In genomic region chr18:11310476-11311086, GRCh38 we compare ENCODE assay signal across 7 cellular contexts.
DNase-seq lines count a peak whose midpoint lies in the region; ATAC-seq, FAIRE-seq and TF ChIP-seq lines count a peak whose summit lies in the region.

No MANE protein-coding gene starts in this region.

- H3K79me2 ChIP-seq in astrocyte (ENCODE audit: insufficient read depth, low read length), result no peaks in the 10 kb centered on the region

- H3K27ac Mint-ChIP-seq in astrocyte (ENCODE audit: unreplicated experiment), result no peak overlapping the region
- H3K27ac Mint-ChIP-seq in naive thymus-derived CD4-positive, alpha-beta T cell, result no peak overlapping the region

- no peaks in the 10 kb centered on the region for H3K27me3 ChIP-seq in H7 (ENCODE audit: control insufficient read depth, insufficient read depth, low read length)
- H3K27me3 ChIP-seq in astrocyte (ENCODE audit: insufficient read depth, low read length), result no peaks in the 10 kb centered on the region
- H3K27me3 ChIP-seq in naive thymus-derived CD4-positive, alpha-beta T cell (ENCODE audit: control insufficient read depth in 2 of 2, insufficient read depth in 2 of 2, low read length in 2 of 2), result no peaks in the 10 kb centered on the region

- no peak for FAIRE-seq in astrocyte (lab: Jason Lieb, UNC)

- no peak overlapping the region for H3K9ac ChIP-seq in astrocyte (ENCODE audit: low read length)

- peaks cover 6% of the 10 kb centered on the region for H3K4me1 Mint-ChIP-seq in astrocyte (ENCODE audit: low read depth, unreplicated experiment)
- H3K4me1 Mint-ChIP-seq in naive thymus-derived CD4-positive, alpha-beta T cell, result peaks cover 0 to 6% (median 0%) of the 10 kb centered on the region in 7 donors

- no peaks in the 10 kb centered on the region for H3K9me3 Mint-ChIP-seq in astrocyte (ENCODE audit: unreplicated experiment)
- peaks cover 0 to 5% (median 0%) of the 10 kb centered on the region in 11 donors for H3K9me3 Mint-ChIP-seq in naive thymus-derived CD4-positive, alpha-beta T cell

- CTCF ChIA-PET in naive thymus-derived CD4-positive, alpha-beta T cell (lab: Charles Lee), result no interaction called here

- intact Hi-C loops in naive thymus-derived CD4-positive, alpha-beta T cell (cut with micrococcal nuclease), result loop anchor here in 1 of 2 donors (1.0 kb wide), 1 partner anchor 243 kb away; no protein-coding TSS in a partner anchor

- H3K4me3 ChIP-seq in H7 (ENCODE audit: insufficient read depth, low read depth, low read length) (no peak overlapping the region), astrocyte (ENCODE audit: insufficient read depth, low read depth, low read length) (no peak overlapping the region)
- no peak overlapping the region for H3K4me3 ChIP-seq in naive thymus-derived CD4-positive, alpha-beta T cell (ENCODE audit: low read length)

- H3K36me3 ChIP-seq in H7 (replicated peaks; ENCODE audit: control insufficient read depth, insufficient read depth, low read length) (no peaks in the 10 kb centered on the region), astrocyte (ENCODE audit: insufficient read depth, low read length) (no peaks in the 10 kb centered on the region)
- H3K36me3 ChIP-seq in naive thymus-derived CD4-positive, alpha-beta T cell (ENCODE audit: control insufficient read depth in 2 of 3, insufficient read depth in 3 of 3, low read length in 3 of 3), result no peaks in the 10 kb centered on the region

- H3K27me3 Mint-ChIP-seq in astrocyte (ENCODE audit: low read depth, unreplicated experiment), result no peaks in the 10 kb centered on the region
- H3K27me3 Mint-ChIP-seq in naive thymus-derived CD4-positive, alpha-beta T cell, result peaks cover 0 to 12% (median 0%) of the 10 kb centered on the region in 5 donors

- DNase-seq in ELR (ENCODE audit: low read depth), result peak; percentile 76
- peak; percentile 50 for DNase-seq in H7
- DNase-seq in NCI-H345 (lab: John Stamatoyannopoulos, UW), result peak; percentile 5
- DNase-seq in astrocyte (ENCODE audit: low read depth), result no peak
- DNase-seq in left kidney (ENCODE audit: low read depth, low spot score), result peak; percentile 62
- DNase-seq in naive thymus-derived CD4-positive, alpha-beta T cell, result no peak

- H2AFZ ChIP-seq in astrocyte (ENCODE audit: low read depth, low read length), result no peak overlapping the region

- H3K4me2 ChIP-seq in astrocyte (ENCODE audit: low read length), result no peak overlapping the region

- peaks cover 14% of the 10 kb centered on the region for H3K4me1 ChIP-seq in astrocyte (ENCODE audit: insufficient read depth, low read length)
- H3K4me1 ChIP-seq in naive thymus-derived CD4-positive, alpha-beta T cell (ENCODE audit: control insufficient read depth in 2 of 2, insufficient read depth in 2 of 2, low read length in 2 of 2), result no peaks in the 10 kb centered on the region

- peak; percentile 70 for TF ChIP-seq CTCF in astrocyte (IDR thresholded peaks at IDR 0.05; ENCODE audit: insufficient read depth, low read depth, low read length)

- no peaks in the 10 kb centered on the region for H4K20me1 ChIP-seq in astrocyte (ENCODE audit: insufficient read depth, low read length)

- H3K4me3 Mint-ChIP-seq in astrocyte (ENCODE audit: unreplicated experiment), result no peak overlapping the region
- no peak overlapping the region for H3K4me3 Mint-ChIP-seq in naive thymus-derived CD4-positive, alpha-beta T cell

- POLR2A ChIA-PET in naive thymus-derived CD4-positive, alpha-beta T cell (lab: Charles Lee), result no interaction called here

- no peaks in the 10 kb centered on the region for H3K9me3 ChIP-seq in astrocyte (ENCODE audit: insufficient read depth, low read depth, low read length)
- no peaks in the 10 kb centered on the region for H3K9me3 ChIP-seq in naive thymus-derived CD4-positive, alpha-beta T cell (ENCODE audit: control insufficient read depth in 2 of 3, low read length in 3 of 3)

- no peak for ATAC-seq in naive thymus-derived CD4-positive, alpha-beta T cell
- no peak for ATAC-seq in HG02970 (IDR thresholded peaks at IDR 0.05; ENCODE audit: low FRiP score, unreplicated experiment)

- no peak overlapping the region for H3K27ac ChIP-seq in astrocyte (ENCODE audit: low read depth, low read length)
- no peak overlapping the region for H3K27ac ChIP-seq in naive thymus-derived CD4-positive, alpha-beta T cell (ENCODE audit: low read depth, low read length)

- no peaks in the 10 kb centered on the region for H3K36me3 Mint-ChIP-seq in astrocyte (ENCODE audit: low read depth, unreplicated experiment)
- no peaks in the 10 kb centered on the region for H3K36me3 Mint-ChIP-seq in naive thymus-derived CD4-positive, alpha-beta T cell

Comparison
In these comparisons a context has a peak if more than half of its experiments do, and no peak if none do; other contexts are left out.
1. DNase-seq: peak in ELR (single experiment), H7 (single experiment), NCI-H345 (single experiment) and left kidney (single experiment); none in astrocyte (single experiment) and naive thymus-derived CD4-positive, alpha-beta T cell (0 of 9).